In the genomic region with DNA sequence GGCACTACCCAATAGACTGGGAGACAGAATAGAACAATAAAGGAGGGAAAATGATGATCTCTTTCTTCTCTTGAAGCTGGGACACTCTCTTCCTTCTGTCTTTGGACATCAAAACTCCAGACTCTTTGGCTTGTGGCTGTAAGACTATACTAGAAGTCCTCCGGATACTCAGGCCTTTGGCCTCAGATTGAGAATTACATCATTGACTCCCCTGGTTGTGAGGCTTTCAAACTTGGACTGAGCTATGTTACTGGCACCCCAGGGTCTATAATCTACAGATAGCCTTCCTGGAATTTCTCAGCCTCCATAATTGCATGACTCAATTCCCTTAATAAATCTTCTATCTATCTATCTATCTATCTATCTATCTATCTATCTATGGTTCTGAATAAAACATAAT, we compare ENCODE assay signal across 17 cellular contexts.
A peak's percentile ranks its signal among the peaks of the same experiment; 100 is the strongest.
DNase-seq lines count a peak whose midpoint lies in the region; ATAC-seq lines count a peak whose summit lies in the region.
"Had no signal": no experiment of that assay in that cellular context is flagged by ENCODE, and none has a peak within 500 bp of the region (broad histone marks: within the 10 kb centered on the region; RNA-seq: fewer than 3 reads in every experiment).

No MANE protein-coding gene starts in this region.

- H3K27ac ChIP-seq in aorta (ENCODE audit: low read depth in 1 of 2, low read length in 2 of 2), result no peak overlapping the region
- H3K27ac ChIP-seq: 22Rv1; A549; BLaER1 treated with 17β-estradiol and CSF1 and Interleukin-3, amounts not matched to agents 10 nM and 100 nM; C4-2B had no signal

- peak overlapping the region; percentile 18 for H3K27ac Mint-ChIP-seq in activated T-helper 1 cell treated with anti-CD3 and anti-CD28 coated beads, Interleukin-12 subunit alpha, Interleukin-12 subunit beta, Interleukin-2, Interleukin-4 antibody, amounts not matched to agents 30 ng/mL and 10 ng/mL and 1 ng/mL, durations not matched to agents 14 hours and 24 hours and 36 hours
- H3K27ac Mint-ChIP-seq: B cell; CD4-positive, alpha-beta T cell; CD8-positive, alpha-beta T cell had no signal

- DNase-seq in Right ventricle myocardium inferior (ENCODE audit: missing footprints) (no peak), left cardiac atrium (no peak), aorta (no peak), HuH-7 (ENCODE audit: low spot score) (no peak)
- no peak for DNase-seq in activated T-helper 1 cell treated with anti-CD3 and anti-CD28 coated beads, Interleukin-12 subunit alpha, Interleukin-12 subunit beta, Interleukin-2, Interleukin-4 antibody, amounts not matched to agents 30 ng/mL and 10 ng/mL and 1 ng/mL, durations not matched to agents 14 hours and 24 hours and 36 hours (ENCODE audit: low spot score)
- DNase-seq: AML-193; Caco-2; Calu3; CD4-positive, alpha-beta T cell; CD8-positive, alpha-beta T cell; DMS79 treated with DMSO at 0.1 percent for 48 hours; GF-D8 had no signal

- no peaks in the 10 kb centered on the region for H3K27me3 Mint-ChIP-seq in activated T-helper 1 cell treated with anti-CD3 and anti-CD28 coated beads, Interleukin-12 subunit alpha, Interleukin-12 subunit beta, Interleukin-2, Interleukin-4 antibody, amounts not matched to agents 30 ng/mL and 10 ng/mL and 1 ng/mL, durations not matched to agents 14 hours and 24 hours and 36 hours (ENCODE audit: insufficient read depth)
- H3K27me3 Mint-ChIP-seq: B cell; CD4-positive, alpha-beta T cell had no signal

- H3K4me1 Mint-ChIP-seq in activated T-helper 1 cell treated with anti-CD3 and anti-CD28 coated beads, Interleukin-12 subunit alpha, Interleukin-12 subunit beta, Interleukin-2, Interleukin-4 antibody, amounts not matched to agents 30 ng/mL and 10 ng/mL and 1 ng/mL, durations not matched to agents 14 hours and 24 hours and 36 hours (ENCODE audit: low read depth), result no peaks in the 10 kb centered on the region
- H3K4me1 Mint-ChIP-seq: B cell had no signal

- intact Hi-C loops in Right ventricle myocardium inferior (cut with DNase I) (no loop called here), left cardiac atrium (cut with DNase I) (no loop called here), aorta (cut with DNase I) (no loop called here)
- intact Hi-C loops in activated T-helper 1 cell treated with anti-CD3 and anti-CD28 coated beads, Interleukin-12 subunit alpha, Interleukin-12 subunit beta, Interleukin-2, Interleukin-4 antibody, amounts not matched to agents 30 ng/mL and 10 ng/mL and 1 ng/mL, durations not matched to agents 14 hours and 24 hours and 36 hours (cut with micrococcal nuclease), result no loop called here

- no peak overlapping the region for H3K4me3 ChIP-seq in aorta (ENCODE audit: low read length in 2 of 2)
- H3K4me3 ChIP-seq: A549; BLaER1 treated with 17β-estradiol and CSF1 and Interleukin-3, amounts not matched to agents 10 nM and 100 nM had no signal

- peak; percentile 64 for ATAC-seq in Right ventricle myocardium inferior
- ATAC-seq in left cardiac atrium, result no peak
- ATAC-seq in aorta (ENCODE audit: low FRiP score), result peak; percentile 64
- ATAC-seq: A549; CD8-positive, alpha-beta T cell had no signal

- H3K36me3 Mint-ChIP-seq in activated T-helper 1 cell treated with anti-CD3 and anti-CD28 coated beads, Interleukin-12 subunit alpha, Interleukin-12 subunit beta, Interleukin-2, Interleukin-4 antibody, amounts not matched to agents 30 ng/mL and 10 ng/mL and 1 ng/mL, durations not matched to agents 14 hours and 24 hours and 36 hours (ENCODE audit: low read depth), result no peaks in the 10 kb centered on the region
- H3K36me3 Mint-ChIP-seq: CD8-positive, alpha-beta T cell had no signal

- H3K27me3 ChIP-seq in aorta (ENCODE audit: control insufficient read depth in 1 of 2, insufficient read depth in 2 of 2, low read length in 1 of 2), result no peaks in the 10 kb centered on the region

- no peaks in the 10 kb centered on the region for H3K9me3 Mint-ChIP-seq in activated T-helper 1 cell treated with anti-CD3 and anti-CD28 coated beads, Interleukin-12 subunit alpha, Interleukin-12 subunit beta, Interleukin-2, Interleukin-4 antibody, amounts not matched to agents 30 ng/mL and 10 ng/mL and 1 ng/mL, durations not matched to agents 14 hours and 24 hours and 36 hours
- H3K9me3 Mint-ChIP-seq: CD4-positive, alpha-beta T cell; CD8-positive, alpha-beta T cell had no signal

- no peak overlapping the region for H3K4me3 Mint-ChIP-seq in activated T-helper 1 cell treated with anti-CD3 and anti-CD28 coated beads, Interleukin-12 subunit alpha, Interleukin-12 subunit beta, Interleukin-2, Interleukin-4 antibody, amounts not matched to agents 30 ng/mL and 10 ng/mL and 1 ng/mL, durations not matched to agents 14 hours and 24 hours and 36 hours
- H3K4me3 Mint-ChIP-seq: B cell; CD4-positive, alpha-beta T cell; CD8-positive, alpha-beta T cell had no signal

- WGBS in aorta, 2 donors, result 4 to 22% methylated on average over 1 of the region's 1 CpG

- no peaks in the 10 kb centered on the region for H3K4me1 ChIP-seq in aorta (ENCODE audit: control insufficient read depth in 1 of 2, insufficient read depth in 2 of 2, low read length in 2 of 2)
- H3K4me1 ChIP-seq: A549; BLaER1 treated with 17β-estradiol and CSF1 and Interleukin-3, amounts not matched to agents 10 nM and 100 nM; Caco-2 had no signal

- H3K36me3 ChIP-seq in aorta (ENCODE audit: control insufficient read depth in 1 of 2, insufficient read depth in 2 of 2, low read length in 1 of 2), result no peaks in the 10 kb centered on the region
- H3K36me3 ChIP-seq: BLaER1 treated with 17β-estradiol and CSF1 and Interleukin-3, amounts not matched to agents 10 nM and 100 nM had no signal

- no peaks in the 10 kb centered on the region for H3K9me3 ChIP-seq in aorta (ENCODE audit: control insufficient read depth, low read length)
- H3K9me3 ChIP-seq: A549, Caco-2 had no signal

Comparison
In these comparisons a context has a peak if more than half of its experiments do, and no peak if none do; other contexts are left out.
1. ATAC-seq: peak in Right ventricle myocardium inferior (single experiment) and aorta (single experiment); none in left cardiac atrium (0 of 2).